Comparison of ENCODE assay signal across 3 cellular contexts in genomic region chr16:55813730-55814129, GRCh38. TPM values are rescaled to one million over a fixed set of nuclear protein-coding genes. Genes with fewer than 3 reads are reported as not detected.
"Had no signal": no experiment of that assay in that cellular context is flagged by ENCODE, and none has a peak within 500 bp of the region (broad histone marks: within the 10 kb centered on the region; RNA-seq: fewer than 3 reads in every experiment).

No MANE protein-coding gene starts in this region.

RNA-seq across cellular contexts. Expression of gene CES1, which starts 19.2 kb away (rescaled TPM):
- total RNA-seq: OCI-LY7, PC-3, SJCRH30 had no signal
